Comparison of ENCODE assay signal across 2 cellular contexts in genomic region chrX:13028871-13029336, GRCh38.
TF ChIP-seq lines count a peak whose summit lies in the region.

No MANE protein-coding gene starts in this region.

TF ChIP-seq in HEK293, 187 proteins besides CTCF, POLR2A, EP300 and RAD21:
- no peak for TF ChIP-seq ZNF16 (tag by site-specific recombination; IDR thresholded peaks at IDR 0.05; ENCODE audit: low read depth)
- no peak for TF ChIP-seq KLF10 (tag by site-specific recombination; IDR thresholded peaks at IDR 0.05)
- no peak for TF ChIP-seq ZNF132 (tag by site-specific recombination; IDR thresholded peaks at IDR 0.05; ENCODE audit: borderline replicate concordance)
- no peak for TF ChIP-seq MYNN (tag by site-specific recombination; IDR thresholded peaks at IDR 0.05; ENCODE audit: borderline replicate concordance)
- TF ChIP-seq ZNF404 (tag by site-specific recombination; IDR thresholded peaks at IDR 0.05), result no peak
- TF ChIP-seq ZNF155 (tag by site-specific recombination; IDR thresholded peaks at IDR 0.05), result no peak
- TF ChIP-seq, protein P1, sequence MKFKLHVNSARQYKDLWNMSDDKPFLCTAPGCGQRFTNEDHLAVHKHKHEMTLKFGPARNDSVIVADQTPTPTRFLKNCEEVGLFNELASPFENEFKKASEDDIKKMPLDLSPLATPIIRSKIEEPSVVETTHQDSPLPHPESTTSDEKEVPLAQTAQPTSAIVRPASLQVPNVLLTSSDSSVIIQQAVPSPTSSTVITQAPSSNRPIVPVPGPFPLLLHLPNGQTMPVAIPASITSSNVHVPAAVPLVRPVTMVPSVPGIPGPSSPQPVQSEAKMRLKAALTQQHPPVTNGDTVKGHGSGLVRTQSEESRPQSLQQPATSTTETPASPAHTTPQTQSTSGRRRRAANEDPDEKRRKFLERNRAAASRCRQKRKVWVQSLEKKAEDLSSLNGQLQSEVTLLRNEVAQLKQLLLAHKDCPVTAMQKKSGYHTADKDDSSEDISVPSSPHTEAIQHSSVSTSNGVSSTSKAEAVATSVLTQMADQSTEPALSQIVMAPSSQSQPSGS (tag by site-specific recombination; IDR thresholded peaks at IDR 0.05; ENCODE audit: low read depth), result no peak
- TF ChIP-seq ZNF302 (tag by site-specific recombination; IDR thresholded peaks at IDR 0.05; ENCODE audit: low read depth), result no peak
- TF ChIP-seq, protein P2, sequence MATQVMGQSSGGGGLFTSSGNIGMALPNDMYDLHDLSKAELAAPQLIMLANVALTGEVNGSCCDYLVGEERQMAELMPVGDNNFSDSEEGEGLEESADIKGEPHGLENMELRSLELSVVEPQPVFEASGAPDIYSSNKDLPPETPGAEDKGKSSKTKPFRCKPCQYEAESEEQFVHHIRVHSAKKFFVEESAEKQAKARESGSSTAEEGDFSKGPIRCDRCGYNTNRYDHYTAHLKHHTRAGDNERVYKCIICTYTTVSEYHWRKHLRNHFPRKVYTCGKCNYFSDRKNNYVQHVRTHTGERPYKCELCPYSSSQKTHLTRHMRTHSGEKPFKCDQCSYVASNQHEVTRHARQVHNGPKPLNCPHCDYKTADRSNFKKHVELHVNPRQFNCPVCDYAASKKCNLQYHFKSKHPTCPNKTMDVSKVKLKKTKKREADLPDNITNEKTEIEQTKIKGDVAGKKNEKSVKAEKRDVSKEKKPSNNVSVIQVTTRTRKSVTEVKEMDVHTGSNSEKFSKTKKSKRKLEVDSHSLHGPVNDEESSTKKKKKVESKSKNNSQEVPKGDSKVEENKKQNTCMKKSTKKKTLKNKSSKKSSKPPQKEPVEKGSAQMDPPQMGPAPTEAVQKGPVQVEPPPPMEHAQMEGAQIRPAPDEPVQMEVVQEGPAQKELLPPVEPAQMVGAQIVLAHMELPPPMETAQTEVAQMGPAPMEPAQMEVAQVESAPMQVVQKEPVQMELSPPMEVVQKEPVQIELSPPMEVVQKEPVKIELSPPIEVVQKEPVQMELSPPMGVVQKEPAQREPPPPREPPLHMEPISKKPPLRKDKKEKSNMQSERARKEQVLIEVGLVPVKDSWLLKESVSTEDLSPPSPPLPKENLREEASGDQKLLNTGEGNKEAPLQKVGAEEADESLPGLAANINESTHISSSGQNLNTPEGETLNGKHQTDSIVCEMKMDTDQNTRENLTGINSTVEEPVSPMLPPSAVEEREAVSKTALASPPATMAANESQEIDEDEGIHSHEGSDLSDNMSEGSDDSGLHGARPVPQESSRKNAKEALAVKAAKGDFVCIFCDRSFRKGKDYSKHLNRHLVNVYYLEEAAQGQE (tag by site-specific recombination; IDR thresholded peaks at IDR 0.05), result no peak
- TF ChIP-seq ELK4 (IDR thresholded peaks at IDR 0.05; ENCODE audit: borderline replicate concordance, low read depth, low read length), result no peak
- TF ChIP-seq ZNF600 (tag by site-specific recombination; IDR thresholded peaks at IDR 0.05), result no peak
- TF ChIP-seq HOXD13 (CRISPR knock-in tag; IDR thresholded peaks at IDR 0.05; ENCODE audit: borderline replicate concordance), result no peak
- TF ChIP-seq, protein P3, sequence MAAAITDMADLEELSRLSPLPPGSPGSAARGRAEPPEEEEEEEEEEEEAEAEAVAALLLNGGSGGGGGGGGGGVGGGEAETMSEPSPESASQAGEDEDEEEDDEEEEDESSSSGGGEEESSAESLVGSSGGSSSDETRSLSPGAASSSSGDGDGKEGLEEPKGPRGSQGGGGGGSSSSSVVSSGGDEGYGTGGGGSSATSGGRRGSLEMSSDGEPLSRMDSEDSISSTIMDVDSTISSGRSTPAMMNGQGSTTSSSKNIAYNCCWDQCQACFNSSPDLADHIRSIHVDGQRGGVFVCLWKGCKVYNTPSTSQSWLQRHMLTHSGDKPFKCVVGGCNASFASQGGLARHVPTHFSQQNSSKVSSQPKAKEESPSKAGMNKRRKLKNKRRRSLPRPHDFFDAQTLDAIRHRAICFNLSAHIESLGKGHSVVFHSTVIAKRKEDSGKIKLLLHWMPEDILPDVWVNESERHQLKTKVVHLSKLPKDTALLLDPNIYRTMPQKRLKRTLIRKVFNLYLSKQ (tag by site-specific recombination; IDR thresholded peaks at IDR 0.05; ENCODE audit: borderline replicate concordance), result no peak
- no peak for TF ChIP-seq ZBTB7A (tag by site-specific recombination; IDR thresholded peaks at IDR 0.05; ENCODE audit: low read depth)
- no peak for TF ChIP-seq ZNF10 (tag by site-specific recombination; IDR thresholded peaks at IDR 0.05)

TF ChIP-seq in GM12878, 131 proteins besides CTCF, POLR2A, EP300 and RAD21:
- TF ChIP-seq POU2F2 (IDR thresholded peaks at IDR 0.05; ENCODE audit: borderline replicate concordance, low read depth, low read length) (no peak), ETV6 (conservative IDR thresholded peaks at IDR 0.05 in 1 of 2, IDR thresholded peaks at IDR 0.05 in 1 of 2; ENCODE audit: borderline replicate concordance in 1 of 2, low read depth in 1 of 2) (no peak), PAX8 (IDR thresholded peaks at IDR 0.05) (no peak), CREM (IDR thresholded peaks at IDR 0.05; ENCODE audit: low read depth) (no peak), SP1 (IDR thresholded peaks at IDR 0.05; ENCODE audit: low read depth, low read length) (no peak), PRDM15 (CRISPR knock-in tag; IDR thresholded peaks at IDR 0.05) (no peak), TBL1XR1 (IDR thresholded peaks at IDR 0.05; ENCODE audit: low read depth, low read length) (no peak), ZZZ3 (IDR thresholded peaks at IDR 0.05; ENCODE audit: control insufficient read depth, insufficient read length, low read depth) (no peak), SRF (IDR thresholded peaks at IDR 0.05; ENCODE audit: low read depth in 2 of 2, low read length in 2 of 2) (no peak), ZNF24 (IDR thresholded peaks at IDR 0.05) (no peak), HDAC2 (IDR thresholded peaks at IDR 0.05) (no peak), SMAD5 (IDR thresholded peaks at IDR 0.05; ENCODE audit: low read depth) (no peak), POLR2AphosphoS2 (IDR thresholded peaks at IDR 0.05; ENCODE audit: low read depth, low read length) (no peak), PBX3 (IDR thresholded peaks at IDR 0.05; ENCODE audit: insufficient replicate concordance, low read depth, low read length) (no peak)
- TF ChIP-seq, protein P4, sequence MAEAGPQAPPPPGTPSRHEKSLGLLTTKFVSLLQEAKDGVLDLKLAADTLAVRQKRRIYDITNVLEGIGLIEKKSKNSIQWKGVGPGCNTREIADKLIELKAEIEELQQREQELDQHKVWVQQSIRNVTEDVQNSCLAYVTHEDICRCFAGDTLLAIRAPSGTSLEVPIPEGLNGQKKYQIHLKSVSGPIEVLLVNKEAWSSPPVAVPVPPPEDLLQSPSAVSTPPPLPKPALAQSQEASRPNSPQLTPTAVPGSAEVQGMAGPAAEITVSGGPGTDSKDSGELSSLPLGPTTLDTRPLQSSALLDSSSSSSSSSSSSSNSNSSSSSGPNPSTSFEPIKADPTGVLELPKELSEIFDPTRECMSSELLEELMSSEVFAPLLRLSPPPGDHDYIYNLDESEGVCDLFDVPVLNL (IDR thresholded peaks at IDR 0.05; ENCODE audit: low read depth, low read length), result no peak
